ENCODE assay signal across 23 cellular contexts in genomic region chr16:69847643-69848042, GRCh38.
A peak's percentile ranks its signal among the peaks of the same experiment; 100 is the strongest.
DNase-seq lines count a peak whose midpoint lies in the region; ATAC-seq, FAIRE-seq and TF ChIP-seq lines count a peak whose summit lies in the region.
"Had no signal": no experiment of that assay in that cellular context is flagged by ENCODE, and none has a peak within 500 bp of the region (broad histone marks: within the 10 kb centered on the region; RNA-seq: fewer than 3 reads in every experiment).

No MANE protein-coding gene starts in this region.

- H3K27me3 ChIP-seq in A673 (replicated peaks; ENCODE audit: insufficient read depth, low read depth, low read length, poor library complexity) (no peaks in the 10 kb centered on the region), IMR-90 (ENCODE audit: control insufficient read depth, insufficient read depth, low read length) (no peaks in the 10 kb centered on the region), dorsolateral prefrontal cortex (no peaks in the 10 kb centered on the region), parathyroid adenoma (ENCODE audit: control insufficient read depth, insufficient read depth, low read length) (no peaks in the 10 kb centered on the region)
- H3K27me3 ChIP-seq in CD4-positive, alpha-beta T cell (ENCODE audit: control insufficient read depth, insufficient read depth, low read length) = no peaks in the 10 kb centered on the region
- H3K27me3 ChIP-seq: pancreas had no signal

- no peak overlapping the region for H4K5ac ChIP-seq in IMR-90 (ENCODE audit: low read depth, low read length)

- ATAC-seq in IMR-90 (ENCODE audit: low read depth) = no peak
- no peak for ATAC-seq in CD4-positive, alpha-beta T cell (ENCODE audit: poor library complexity)
- ATAC-seq in GM19463 (IDR thresholded peaks at IDR 0.05; ENCODE audit: unreplicated experiment) = no peak
- ATAC-seq: naive thymus-derived CD4-positive, alpha-beta T cell; pancreas; sciatic nerve had no signal

- H3K4me1 ChIP-seq in A673 (ENCODE audit: insufficient read depth, low read length, poor library complexity, severe bottlenecking) (no peaks in the 10 kb centered on the region), IMR-90 (ENCODE audit: control insufficient read depth, insufficient read depth, low read length) (peaks cover 12% of the 10 kb centered on the region), parathyroid adenoma (peaks cover 4% of the 10 kb centered on the region)
- H3K4me1 ChIP-seq: HAP-1 had no signal

- TF ChIP-seq CTCF in A673 (conservative IDR thresholded peaks at IDR 0.05; ENCODE audit: low read depth, low read length) (no peak), IMR-90 (conservative IDR thresholded peaks at IDR 0.05; ENCODE audit: low read depth, low read length) (no peak), dorsolateral prefrontal cortex (IDR thresholded peaks at IDR 0.05 in 54 of 56, conservative IDR thresholded peaks at IDR 0.05 in 2 of 56; ENCODE audit: low read depth in 1 of 56, partially characterized antibody in 56 of 56) (no peak), parathyroid adenoma (IDR thresholded peaks at IDR 0.05) (no peak)
- TF ChIP-seq CTCF in CD4-positive, alpha-beta T cell (IDR thresholded peaks at IDR 0.05) = no peak

- H3K4me1 Mint-ChIP-seq in CD4-positive, alpha-beta T cell (ENCODE audit: low read depth) = peaks cover 4% of the 10 kb centered on the region

- peak overlapping the region; percentile 15 for H2BK5ac ChIP-seq in IMR-90 (ENCODE audit: low read depth, low read length, poor library complexity, severe bottlenecking)

- peak overlapping the region; percentile 9; the same call in 1 of the 3 replicates for H2BK15ac ChIP-seq in IMR-90 (ENCODE audit: low read depth, low read length)

- peaks cover 14% of the 10 kb centered on the region for H3K79me2 ChIP-seq in parathyroid adenoma

- H3K27ac ChIP-seq in A673 (ENCODE audit: low read depth, low read length, poor library complexity, severe bottlenecking) (no peak overlapping the region), IMR-90 (ENCODE audit: insufficient read depth, low read length) (no peak overlapping the region), dorsolateral prefrontal cortex (peak overlapping the region in 41 of 59 donors; percentile 0 to 91 (median 76)), parathyroid adenoma (peak overlapping the region; percentile 2)
- H3K27ac ChIP-seq in CD4-positive, alpha-beta T cell (ENCODE audit: low read depth, low read length) = no peak overlapping the region
- H3K27ac ChIP-seq: C4-2B, SK-N-MC had no signal

- no peak overlapping the region for H4K91ac ChIP-seq in IMR-90 (ENCODE audit: insufficient read depth, low read depth, low read length)

- H3K27me3 Mint-ChIP-seq in CD4-positive, alpha-beta T cell = no peaks in the 10 kb centered on the region
- H3K27me3 Mint-ChIP-seq: activated CD4-positive, alpha-beta memory T cell treated with anti-CD3 and anti-CD28 coated beads for 36 hours; memory B cell; naive thymus-derived CD4-positive, alpha-beta T cell had no signal

- peak overlapping the region; percentile 56; the same call in 1 of the 2 replicates for H2BK120ac ChIP-seq in IMR-90 (ENCODE audit: low read depth, low read length)

- H3K14ac ChIP-seq in IMR-90 (replicated peaks; ENCODE audit: low read depth, low read length) = peak overlapping the region; percentile 50

- H2AK9ac ChIP-seq in IMR-90 (replicated peaks; ENCODE audit: low read depth, low read length, poor library complexity) = no peak overlapping the region

- peaks cover 3 to 33% of the 10 kb centered on the region in 2 experiments; a peak in 2 of 4 replicates for H3K79me1 ChIP-seq in IMR-90 (ENCODE audit: low read depth in 1 of 2, low read length in 2 of 2)

- H3K23ac ChIP-seq in IMR-90 (ENCODE audit: low read depth, low read length) = peak overlapping the region; percentile 16; the same call in 1 of the 2 replicates

- BruUV-seq in A673 (replicated peaks; lab: Mats Ljungman, UMichigan) (no TSS peak), IMR-90 (replicated peaks; lab: Mats Ljungman, UMichigan) (no TSS peak)

- no peak overlapping the region for H3K27ac Mint-ChIP-seq in CD4-positive, alpha-beta T cell
- H3K27ac Mint-ChIP-seq: activated CD4-positive, alpha-beta memory T cell treated with anti-CD3 and anti-CD28 coated beads for 36 hours; memory B cell had no signal

- peaks cover 71% of the 10 kb centered on the region for H3K36me3 Mint-ChIP-seq in CD4-positive, alpha-beta T cell (ENCODE audit: low read depth)

- H2AFZ ChIP-seq in IMR-90 (replicated peaks; ENCODE audit: low read length, poor library complexity) (no peak overlapping the region), parathyroid adenoma (no peak overlapping the region)

- no CpG with 5 or more reads among the region's 5 CpGs for WGBS in IMR-90 (ENCODE audit: extremely low coverage in 2 of 2, insufficient read length in 1 of 2), 2 experiments

- H4K20me1 ChIP-seq in IMR-90 (ENCODE audit: insufficient read depth, low read length) = no peaks in the 10 kb centered on the region; the same call in 1 of the 2 replicates

- POLR2A ChIA-PET in A673 (lab: Charles Lee; ENCODE audit: low non-redundant PET) (interaction anchor here (0.6 kb wide), 1 partner anchor 620 kb away, joined by 3 read pairs; no protein-coding TSS in a partner anchor), IMR-90 (lab: Charles Lee; ENCODE audit: unreplicated experiment) (no interaction called here)
- POLR2A ChIA-PET in CD4-positive, alpha-beta T cell (lab: Charles Lee) = no interaction called here

- peaks cover 22% of the 10 kb centered on the region for H3K9me1 ChIP-seq in IMR-90 (ENCODE audit: insufficient read depth, low read length)

- no peak overlapping the region for H3K4me3 Mint-ChIP-seq in CD4-positive, alpha-beta T cell
- H3K4me3 Mint-ChIP-seq: activated CD4-positive, alpha-beta memory T cell treated with anti-CD3 and anti-CD28 coated beads for 36 hours; memory B cell; naive thymus-derived CD4-positive, alpha-beta T cell had no signal

- peak overlapping the region; percentile 78 for H2BK20ac ChIP-seq in IMR-90 (ENCODE audit: low read depth, low read length)

- no peak overlapping the region for H3K4me3 ChIP-seq in A673 (ENCODE audit: low read depth, low read length, poor library complexity, severe bottlenecking)
- no peak overlapping the region for H3K4me3 ChIP-seq in IMR-90 (ENCODE audit: insufficient read depth, low read depth, low read length)
- no peak overlapping the region for H3K4me3 ChIP-seq in dorsolateral prefrontal cortex
- H3K4me3 ChIP-seq in parathyroid adenoma (ENCODE audit: low read depth, low read length) = no peak overlapping the region
- H3K4me3 ChIP-seq: HAP-1, pancreas, SK-N-MC had no signal

- no peak overlapping the region for H3K18ac ChIP-seq in IMR-90 (ENCODE audit: low read depth, low read length)

- no peak for FAIRE-seq in frontal cortex (lab: Jason Lieb, UNC)
- FAIRE-seq: G401.6, GM18507, keratinocyte, pancreas had no signal

- H4K8ac ChIP-seq in IMR-90 (ENCODE audit: low read depth in 2 of 2, low read length in 2 of 2) = peak overlapping the region in 1 of 2 experiments; percentile 33; a peak in 1 of 4 replicates

- no peak overlapping the region for H3K4me2 ChIP-seq in IMR-90 (ENCODE audit: low read depth, low read length)
- no peak overlapping the region for H3K4me2 ChIP-seq in parathyroid adenoma (ENCODE audit: low read length)

- no peak for TF ChIP-seq POLR2A in IMR-90 (IDR thresholded peaks at IDR 0.05; ENCODE audit: low read depth, low read length)

- H3K4ac ChIP-seq in IMR-90 (ENCODE audit: low read depth, low read length) = peak overlapping the region; percentile 61; the same call in 1 of the 2 replicates

- no peak overlapping the region for H3K56ac ChIP-seq in IMR-90 (ENCODE audit: extremely low read depth, insufficient read depth, low read length)

- DNase-seq in A673 (ENCODE audit: low spot score) (peak; percentile 30), IMR-90 (no peak), dorsolateral prefrontal cortex (no peak), frontal cortex (ENCODE audit: low spot score in 2 of 2) (no peak), midbrain (lab: John Stamatoyannopoulos, UW) (no peak)
- DNase-seq in CD4-positive, alpha-beta T cell = no peak
- DNase-seq: activated CD4-positive, alpha-beta memory T cell treated with anti-CD3 and anti-CD28 coated beads for 36 hours; activated effector memory CD4-positive, alpha-beta T cell treated with anti-CD3 and anti-CD28 coated beads, Interleukin-2, amount 50 U/mL, for 16 hours; MM.1S; naive thymus-derived CD4-positive, alpha-beta T cell; NCI-H1436 treated with DMSO at 0.1 percent for 48 hours; NCI-H524 treated with DMSO at 0.1 percent for 48 hours; pancreas had no signal

- dilution Hi-C loops in IMR-90 (cut with HindIII; ENCODE audit: low sequenced_read_pairs, unreplicated experiment) = no loop called here

- H3K9ac ChIP-seq in IMR-90 (ENCODE audit: low read depth, low read length) (no peak overlapping the region), parathyroid adenoma (no peak overlapping the region)

- TF ChIP-seq RAD21 in IMR-90 (IDR thresholded peaks at IDR 0.05; ENCODE audit: low read length) = no peak

- H3K36me3 ChIP-seq in A673 (ENCODE audit: insufficient read depth, low read length, poor library complexity, severe bottlenecking) (no peaks in the 10 kb centered on the region), IMR-90 (ENCODE audit: control insufficient read depth, insufficient read depth, low read length) (no peaks in the 10 kb centered on the region), parathyroid adenoma (ENCODE audit: control insufficient read depth, insufficient read depth, low read length) (no peaks in the 10 kb centered on the region)
- H3K36me3 ChIP-seq: HAP-1, pancreas had no signal

- peak overlapping the region; percentile 22; the same call in 1 of the 2 replicates for H2AK5ac ChIP-seq in IMR-90 (ENCODE audit: low read depth, low read length)

- intact Hi-C loops in A673 (cut with micrococcal nuclease; ENCODE audit: unreplicated experiment) = no loop called here
- intact Hi-C loops in IMR-90 (cut with micrococcal nuclease) = no loop called here
- intact Hi-C loops in dorsolateral prefrontal cortex (cut with DNase I) = no loop called here
- intact Hi-C loops in CD4-positive, alpha-beta T cell (cut with DNase I, micrococcal nuclease) = no loop called here

- no peaks in the 10 kb centered on the region for H3K9me3 ChIP-seq in A673 (ENCODE audit: low read depth, low read length, poor library complexity, severe bottlenecking)
- no peaks in the 10 kb centered on the region for H3K9me3 ChIP-seq in IMR-90 (ENCODE audit: control insufficient read depth, insufficient read depth, low read length)
- no peaks in the 10 kb centered on the region for H3K9me3 ChIP-seq in parathyroid adenoma (ENCODE audit: control insufficient read depth, low read length)
- no peaks in the 10 kb centered on the region for H3K9me3 ChIP-seq in CD4-positive, alpha-beta T cell (ENCODE audit: control insufficient read depth, low read length)
- H3K9me3 ChIP-seq: HAP-1, pancreas had no signal

- H3K9me3 Mint-ChIP-seq in CD4-positive, alpha-beta T cell = no peaks in the 10 kb centered on the region
- H3K9me3 Mint-ChIP-seq: activated CD4-positive, alpha-beta memory T cell treated with anti-CD3 and anti-CD28 coated beads for 36 hours; memory B cell; naive thymus-derived CD4-positive, alpha-beta T cell had no signal

- CTCF ChIA-PET in A673 (lab: Charles Lee) = no interaction called here
- CTCF ChIA-PET in IMR-90 (lab: Yijun Ruan, JAX) = no interaction called here
- CTCF ChIA-PET in CD4-positive, alpha-beta T cell (lab: Charles Lee) = no interaction called here

- in situ Hi-C loops in IMR-90 (cut with MboI; ENCODE audit: low sequenced_read_pairs) = no loop called here

TF ChIP-seq in IMR-90, 13 proteins besides CTCF, POLR2A, EP300 and RAD21 (continues in another document):
- no peak for TF ChIP-seq BHLHE40 (IDR thresholded peaks at IDR 0.05; ENCODE audit: low read depth, low read length)

Comparison
In these comparisons a context has a peak if more than half of its experiments do, and no peak if none do; other contexts are left out.
1. H3K27ac ChIP-seq: peak in dorsolateral prefrontal cortex (41 of 59) and parathyroid adenoma (single experiment); none in A673 (single experiment), IMR-90 (single experiment) and CD4-positive, alpha-beta T cell (single experiment).